ENCODE assay signal across 20 cellular contexts in the genomic region with DNA sequence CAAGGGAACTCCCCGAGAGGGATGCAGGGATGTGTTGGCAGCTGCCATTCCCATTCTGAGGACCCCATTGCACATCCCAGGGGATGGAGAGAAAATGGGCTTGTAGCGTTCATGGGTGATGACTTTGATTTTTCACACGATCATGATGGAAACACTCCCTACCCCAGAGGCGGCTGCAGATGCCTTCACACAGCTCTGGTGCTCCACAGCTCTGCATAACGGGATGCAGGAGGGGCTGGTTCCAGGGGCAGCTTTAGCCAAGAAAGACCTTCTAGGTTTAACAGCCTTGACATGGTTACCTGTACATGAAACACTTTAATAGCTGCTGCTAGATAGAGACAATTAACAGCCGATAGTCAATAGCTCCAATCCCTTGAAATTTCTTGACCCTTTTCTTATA.
DNase-seq lines count a peak whose midpoint lies in the region; ATAC-seq and TF ChIP-seq lines count a peak whose summit lies in the region.
"Had no signal": no experiment of that assay in that cellular context is flagged by ENCODE, and none has a peak within 500 bp of the region (broad histone marks: within the 10 kb centered on the region; RNA-seq: fewer than 3 reads in every experiment).

No MANE protein-coding gene starts in this region.

- no peaks in the 10 kb centered on the region for H3K27me3 Mint-ChIP-seq in activated CD4-positive, alpha-beta T cell treated with anti-CD3 and anti-CD28 coated beads, Interleukin-2, amount 10 ng/mL, durations not matched to agents 7 days and 5 days
- H3K27me3 Mint-ChIP-seq in T-helper 2 cell treated with Interferon-gamma antibody and Interleukin-4, amounts not matched to agents 5 μg/mL and 100 μg/mL, for 36 hours (ENCODE audit: low read depth), result peaks cover 3% of the 10 kb centered on the region
- H3K27me3 Mint-ChIP-seq: B cell; CD4-positive, CD25-positive, alpha-beta regulatory T cell; CD8-positive, alpha-beta memory T cell had no signal

- H3K4me2 ChIP-seq in neuronal stem cell (ENCODE audit: insufficient read depth, low read length, poor library complexity, severe bottlenecking), result no peak overlapping the region

- H3K36me3 ChIP-seq in heart right ventricle (no peaks in the 10 kb centered on the region), RWPE2 (ENCODE audit: low read depth) (no peaks in the 10 kb centered on the region), neuronal stem cell (replicated peaks in 1 of 2; ENCODE audit: control insufficient read depth in 2 of 2, insufficient read depth in 2 of 2, low read length in 2 of 2) (no peaks in the 10 kb centered on the region), spleen (peaks cover 0 to 11% (median 0%) of the 10 kb centered on the region in 6 donors)
- H3K36me3 ChIP-seq: HAP-1 had no signal

- H3K4me1 Mint-ChIP-seq in activated CD4-positive, alpha-beta T cell treated with anti-CD3 and anti-CD28 coated beads, Interleukin-2, amount 10 ng/mL, durations not matched to agents 7 days and 5 days, result no peaks in the 10 kb centered on the region
- peaks cover 2% of the 10 kb centered on the region for H3K4me1 Mint-ChIP-seq in T-helper 2 cell treated with Interferon-gamma antibody and Interleukin-4, amounts not matched to agents 5 μg/mL and 100 μg/mL, for 36 hours (ENCODE audit: low read depth)
- H3K4me1 Mint-ChIP-seq: B cell; CD4-positive, CD25-positive, alpha-beta regulatory T cell; CD8-positive, alpha-beta memory T cell had no signal

- no peak overlapping the region for H3K23ac ChIP-seq in neuronal stem cell (ENCODE audit: low read depth, low read length, poor library complexity)

- H3K4me1 ChIP-seq in heart right ventricle (peaks cover 0 to 9% (median 0%) of the 10 kb centered on the region in 9 donors), RWPE2 (ENCODE audit: insufficient read depth, poor library complexity, severe bottlenecking) (no peaks in the 10 kb centered on the region), neuronal stem cell (ENCODE audit: control insufficient read depth in 2 of 2, insufficient read depth in 1 of 2, low read depth in 1 of 2, low read length in 2 of 2) (no peaks in the 10 kb centered on the region), spleen (peaks cover 0 to 18% (median 0%) of the 10 kb centered on the region in 6 donors)
- H3K4me1 ChIP-seq: HAP-1 had no signal

- 83 to 88% methylated on average over 6 of the region's 6 CpGs for WGBS in heart right ventricle, 2 donors
- no CpG with 5 or more reads among the region's 6 CpGs for WGBS in neuronal stem cell (ENCODE audit: extremely low coverage in 2 of 2, insufficient read length in 2 of 2, insufficient replicate concordance in 1 of 2), 2 donors
- 84 to 94% (median 89%) methylated on average over 6 of the region's 6 CpGs for WGBS in spleen, 5 donors

- H3K79me1 ChIP-seq in neuronal stem cell (ENCODE audit: low read depth, low read length), result peaks cover 1% of the 10 kb centered on the region

- no peak overlapping the region for H3K27ac Mint-ChIP-seq in activated CD4-positive, alpha-beta T cell treated with anti-CD3 and anti-CD28 coated beads, Interleukin-2, amount 10 ng/mL, durations not matched to agents 7 days and 5 days
- no peak overlapping the region for H3K27ac Mint-ChIP-seq in T-helper 2 cell treated with Interferon-gamma antibody and Interleukin-4, amounts not matched to agents 5 μg/mL and 100 μg/mL, for 36 hours
- H3K27ac Mint-ChIP-seq: B cell; CD4-positive, CD25-positive, alpha-beta regulatory T cell; CD8-positive, alpha-beta memory T cell had no signal

- peaks cover 0 to 8% (median 0%) of the 10 kb centered on the region in 7 donors for H3K27me3 ChIP-seq in heart right ventricle
- H3K27me3 ChIP-seq in RWPE2 (ENCODE audit: insufficient read depth, poor library complexity, severe bottlenecking), result no peaks in the 10 kb centered on the region
- H3K27me3 ChIP-seq in neuronal stem cell (ENCODE audit: control insufficient read depth in 3 of 3, insufficient read depth in 3 of 3, low read depth in 1 of 3, low read length in 3 of 3), result no peaks in the 10 kb centered on the region
- H3K27me3 ChIP-seq in spleen (replicated peaks in 1 of 7), result no peaks in the 10 kb centered on the region

- POLR2A ChIA-PET in activated CD4-positive, alpha-beta T cell treated with anti-CD3 and anti-CD28 coated beads, Interleukin-2, amount 10 ng/mL, durations not matched to agents 7 days and 5 days (lab: Charles Lee), result no interaction called here

- H3K14ac ChIP-seq in neuronal stem cell (ENCODE audit: low read length), result no peak overlapping the region

- H3K9me3 ChIP-seq in heart right ventricle (peaks cover 0 to under 1% (median 0%) of the 10 kb centered on the region in 11 donors), RWPE2 (ENCODE audit: severe bottlenecking) (no peaks in the 10 kb centered on the region), neuronal stem cell (replicated peaks in 1 of 2; ENCODE audit: control insufficient read depth in 2 of 2, insufficient read depth in 1 of 2, low read depth in 1 of 2, low read length in 2 of 2) (no peaks in the 10 kb centered on the region), spleen (no peaks in the 10 kb centered on the region)
- H3K9me3 ChIP-seq: HAP-1 had no signal

- DNase-seq in cardiac septum (ENCODE audit: low spot score) (peak; percentile 38), heart right ventricle (no peak), RWPE2 (ENCODE audit: low spot score) (peak; percentile 13), neuronal stem cell (ENCODE audit: low spot score) (no peak), spleen (peak; percentile 28)
- no peak for DNase-seq in activated CD4-positive, alpha-beta T cell treated with anti-CD3 and anti-CD28 coated beads, Interleukin-2, amount 10 ng/mL, durations not matched to agents 7 days and 5 days
- DNase-seq in T-helper 2 cell treated with Interferon-gamma antibody and Interleukin-4, amounts not matched to agents 5 μg/mL and 100 μg/mL, for 36 hours (ENCODE audit: low spot score), result no peak
- DNase-seq: C1 segment of cervical spinal cord; CD4-positive, CD25-positive, alpha-beta regulatory T cell; CD8-positive, alpha-beta memory T cell; COR-L47; DMS 273 treated with DMSO at 0.1 percent for 48 hours; DMS53; DND-41; EL; GM23248 had no signal

- peaks cover 1% of the 10 kb centered on the region for H3K36me3 Mint-ChIP-seq in activated CD4-positive, alpha-beta T cell treated with anti-CD3 and anti-CD28 coated beads, Interleukin-2, amount 10 ng/mL, durations not matched to agents 7 days and 5 days (ENCODE audit: low read depth)
- no peaks in the 10 kb centered on the region for H3K36me3 Mint-ChIP-seq in T-helper 2 cell treated with Interferon-gamma antibody and Interleukin-4, amounts not matched to agents 5 μg/mL and 100 μg/mL, for 36 hours (ENCODE audit: low read depth)
- H3K36me3 Mint-ChIP-seq: CD4-positive, CD25-positive, alpha-beta regulatory T cell; CD8-positive, alpha-beta memory T cell had no signal

- no peak overlapping the region for H3K27ac ChIP-seq in heart right ventricle
- no peak overlapping the region for H3K27ac ChIP-seq in RWPE2 (ENCODE audit: poor library complexity, severe bottlenecking)
- no peak overlapping the region for H3K27ac ChIP-seq in neuronal stem cell (replicated peaks; ENCODE audit: low read length)
- peak overlapping the region in 3 of 8 donors; percentile 65 to 78 (median 68) for H3K27ac ChIP-seq in spleen
- H3K27ac ChIP-seq: GM23248 had no signal

- TF ChIP-seq CTCF in heart right ventricle (IDR thresholded peaks at IDR 0.05) (no peak), RWPE2 (IDR thresholded peaks at IDR 0.05; ENCODE audit: poor library complexity, severe bottlenecking) (no peak), spleen (IDR thresholded peaks at IDR 0.05 in 8 of 11, conservative IDR thresholded peaks at IDR 0.05 in 3 of 11) (no peak)

- no peak overlapping the region for H2BK15ac ChIP-seq in neuronal stem cell (ENCODE audit: low read length)

- no peak overlapping the region for H2BK12ac ChIP-seq in neuronal stem cell (ENCODE audit: low read length)

- no peak overlapping the region for H2AK5ac ChIP-seq in neuronal stem cell (ENCODE audit: low read depth, low read length)

- no peak overlapping the region for H2BK120ac ChIP-seq in neuronal stem cell (ENCODE audit: low read depth, low read length)

- H4K8ac ChIP-seq in neuronal stem cell (ENCODE audit: low read depth, low read length), result no peak overlapping the region

- no peak overlapping the region for H3K4me3 ChIP-seq in heart right ventricle
- no peak overlapping the region for H3K4me3 ChIP-seq in RWPE2 (ENCODE audit: severe bottlenecking)
- H3K4me3 ChIP-seq in neuronal stem cell (ENCODE audit: low read length in 2 of 2), result no peak overlapping the region
- no peak overlapping the region for H3K4me3 ChIP-seq in spleen
- H3K4me3 ChIP-seq: GM12878, GM23248, HAP-1 had no signal

- no peak overlapping the region for H3K4ac ChIP-seq in neuronal stem cell (ENCODE audit: low read length)

- peak overlapping the region; percentile 38 for H3K18ac ChIP-seq in neuronal stem cell (ENCODE audit: low read length)

- no peak overlapping the region for H4K91ac ChIP-seq in neuronal stem cell (ENCODE audit: low read depth, low read length, poor library complexity)

- no peak overlapping the region for H3K4me3 Mint-ChIP-seq in activated CD4-positive, alpha-beta T cell treated with anti-CD3 and anti-CD28 coated beads, Interleukin-2, amount 10 ng/mL, durations not matched to agents 7 days and 5 days
- H3K4me3 Mint-ChIP-seq in T-helper 2 cell treated with Interferon-gamma antibody and Interleukin-4, amounts not matched to agents 5 μg/mL and 100 μg/mL, for 36 hours, result no peak overlapping the region
- H3K4me3 Mint-ChIP-seq: B cell; CD4-positive, CD25-positive, alpha-beta regulatory T cell; CD8-positive, alpha-beta memory T cell had no signal

- H2AFZ ChIP-seq in neuronal stem cell (ENCODE audit: low read length), result no peak overlapping the region
- H2AFZ ChIP-seq: GM23248 had no signal

- no peak overlapping the region for H3K9ac ChIP-seq in neuronal stem cell (ENCODE audit: low read depth, low read length, poor library complexity)
- H3K9ac ChIP-seq: GM23248 had no signal

- H3K9me3 Mint-ChIP-seq in activated CD4-positive, alpha-beta T cell treated with anti-CD3 and anti-CD28 coated beads, Interleukin-2, amount 10 ng/mL, durations not matched to agents 7 days and 5 days, result peaks cover 1% of the 10 kb centered on the region
- no peaks in the 10 kb centered on the region for H3K9me3 Mint-ChIP-seq in T-helper 2 cell treated with Interferon-gamma antibody and Interleukin-4, amounts not matched to agents 5 μg/mL and 100 μg/mL, for 36 hours
- H3K9me3 Mint-ChIP-seq: CD4-positive, CD25-positive, alpha-beta regulatory T cell; CD8-positive, alpha-beta memory T cell had no signal

- ATAC-seq in heart right ventricle, result no peak
- no peak for ATAC-seq in RWPE2 (ENCODE audit: low read depth)
- ATAC-seq in HG03159 (IDR thresholded peaks at IDR 0.05; ENCODE audit: unreplicated experiment), result no peak
- ATAC-seq: GM12878 had no signal

- H2BK5ac ChIP-seq in neuronal stem cell (ENCODE audit: low read length), result no peak overlapping the region

- no peak for TF ChIP-seq POLR2A in spleen (IDR thresholded peaks at IDR 0.05)

- CTCF ChIA-PET in activated CD4-positive, alpha-beta T cell treated with anti-CD3 and anti-CD28 coated beads, Interleukin-2, amount 10 ng/mL, durations not matched to agents 7 days and 5 days (lab: Charles Lee), result no interaction called here

- intact Hi-C loops in cardiac septum (cut with DNase I) (no loop called here), heart right ventricle (cut with DNase I) (no loop called here), spleen (cut with DNase I; ENCODE audit: low total_unique reads) (no loop called here)

Comparison
In these comparisons a context has a peak if more than half of its experiments do, and no peak if none do; other contexts are left out.
1. DNase-seq: peak in cardiac septum (single experiment), RWPE2 (single experiment) and spleen (single experiment); none in heart right ventricle (0 of 2), neuronal stem cell (single experiment), activated CD4-positive, alpha-beta T cell treated with anti-CD3 and anti-CD28 coated beads, Interleukin-2, amount 10 ng/mL, durations not matched to agents 7 days and 5 days (single experiment) and T-helper 2 cell treated with Interferon-gamma antibody and Interleukin-4, amounts not matched to agents 5 μg/mL and 100 μg/mL, for 36 hours (single experiment).